ENCODE assay signal across 11 cellular contexts in the genomic region with DNA sequence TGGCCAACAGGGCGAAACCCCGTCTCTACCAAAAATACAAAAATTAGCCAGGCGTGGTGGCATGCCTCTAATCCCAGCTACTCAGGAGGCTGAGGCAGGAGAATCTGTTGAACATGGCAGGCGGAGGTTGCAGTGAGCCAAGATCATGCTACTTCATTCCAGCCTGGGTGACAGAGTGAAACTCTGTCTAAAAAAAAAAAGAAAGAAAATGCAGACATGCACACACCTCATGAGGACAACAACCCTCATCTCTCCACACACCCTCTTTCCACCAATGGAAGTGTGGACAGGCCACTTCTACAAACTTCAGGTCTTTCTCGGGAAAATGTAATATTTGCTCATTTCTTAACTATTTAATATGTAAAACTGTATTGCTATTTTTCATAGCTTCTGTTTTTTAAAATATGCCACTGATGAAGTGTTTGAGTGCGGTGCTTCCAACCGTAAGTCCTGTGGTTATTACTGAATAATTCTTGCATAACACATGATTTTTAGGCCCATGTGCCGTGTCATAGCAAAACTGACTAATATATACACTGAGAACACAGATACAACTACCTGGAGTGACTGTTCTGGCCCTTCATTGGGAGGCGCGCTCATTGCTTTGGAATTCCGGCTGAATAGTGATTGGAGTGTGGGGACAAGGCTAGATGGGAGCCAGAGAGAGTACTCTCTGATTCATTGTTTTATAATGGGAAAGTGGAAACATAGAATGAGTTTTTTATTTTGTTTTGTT. TPM values are rescaled to one million over a fixed set of nuclear protein-coding genes. Genes with fewer than 3 reads are reported as not detected.
DNase-seq lines count a peak whose midpoint lies in the region; ATAC-seq and TF ChIP-seq lines count a peak whose summit lies in the region.
"Had no signal": no experiment of that assay in that cellular context is flagged by ENCODE, and none has a peak within 500 bp of the region (broad histone marks: within the 10 kb centered on the region; RNA-seq: fewer than 3 reads in every experiment).

No MANE protein-coding gene starts in this region.

- H3K9me3 ChIP-seq in DOHH2 (ENCODE audit: control insufficient read depth, insufficient read depth, low read length), result no peaks in the 10 kb centered on the region
- H3K9me3 ChIP-seq in left ventricle myocardium inferior (replicated peaks), result no peaks in the 10 kb centered on the region

- H3K27me3 Mint-ChIP-seq in immature natural killer cell (ENCODE audit: low read depth in 3 of 3), result peaks cover 3 to 16% (median 3%) of the 10 kb centered on the region in 3 donors

- DNase-seq in epithelial cell of proximal tubule (ENCODE audit: low read depth) (peak; percentile 35), left ventricle myocardium inferior (no peak), immature natural killer cell (no peak), COLO829 (ENCODE audit: low spot score) (no peak), NK-92 (lab: John Stamatoyannopoulos, UW; ENCODE audit: unreplicated experiment) (no peak)
- DNase-seq: GDM1 had no signal

- no peaks in the 10 kb centered on the region for H3K9me3 Mint-ChIP-seq in immature natural killer cell

- no peak overlapping the region for H3K27ac Mint-ChIP-seq in immature natural killer cell

- no peaks in the 10 kb centered on the region for H3K79me2 ChIP-seq in DOHH2 (ENCODE audit: control insufficient read depth, low read length)

- H3K27ac ChIP-seq in DOHH2 (ENCODE audit: low read depth, low read length) (peak overlapping the region; percentile 87), left ventricle myocardium inferior (replicated peaks) (no peak overlapping the region)
- H3K27ac ChIP-seq: SK-N-MC had no signal

- no peaks in the 10 kb centered on the region for H3K36me3 Mint-ChIP-seq in immature natural killer cell

- H3K36me3 ChIP-seq in DOHH2 (ENCODE audit: control insufficient read depth, low read length) (no peaks in the 10 kb centered on the region), left ventricle myocardium inferior (no peaks in the 10 kb centered on the region)

- no peaks in the 10 kb centered on the region for H3K4me1 Mint-ChIP-seq in immature natural killer cell

- no peaks in the 10 kb centered on the region for H3K27me3 ChIP-seq in DOHH2 (ENCODE audit: control insufficient read depth, low read length)
- H3K27me3 ChIP-seq in left ventricle myocardium inferior (ENCODE audit: low read depth), result no peaks in the 10 kb centered on the region

- peaks cover 84% of the 10 kb centered on the region for H3K4me1 ChIP-seq in DOHH2 (ENCODE audit: control insufficient read depth, low read length)
- H3K4me1 ChIP-seq in left ventricle myocardium inferior, result no peaks in the 10 kb centered on the region

- peaks cover 21% of the 10 kb centered on the region for H3F3A ChIP-seq in DOHH2 (ENCODE audit: control insufficient read depth, insufficient read depth)

- no peaks in the 10 kb centered on the region for H3K9me2 ChIP-seq in DOHH2 (replicated peaks; ENCODE audit: control insufficient read depth, low read length)

- TF ChIP-seq CTCF in DOHH2 (IDR thresholded peaks at IDR 0.05; ENCODE audit: low read depth, low read length, poor library complexity, severe bottlenecking) (no peak), epithelial cell of proximal tubule (conservative IDR thresholded peaks at IDR 0.05; ENCODE audit: low read depth, low read length) (no peak), left ventricle myocardium inferior (IDR thresholded peaks at IDR 0.05; ENCODE audit: borderline replicate concordance) (no peak)

- no peaks in the 10 kb centered on the region for H4K20me1 ChIP-seq in DOHH2 (ENCODE audit: control insufficient read depth, insufficient read depth, low read depth, low read length)

- ATAC-seq in GM21390 (IDR thresholded peaks at IDR 0.05; ENCODE audit: unreplicated experiment) (peak; percentile 96), HG03439 (IDR thresholded peaks at IDR 0.05; ENCODE audit: unreplicated experiment) (peak; percentile 92)

- H3K4me3 ChIP-seq in DOHH2 (ENCODE audit: low read length), result peak overlapping the region; percentile 64
- no peak overlapping the region for H3K4me3 ChIP-seq in epithelial cell of proximal tubule (ENCODE audit: low read depth, low read length)
- no peak overlapping the region for H3K4me3 ChIP-seq in left ventricle myocardium inferior
- H3K4me3 ChIP-seq: SK-N-MC had no signal

- intact Hi-C loops in left ventricle myocardium inferior (cut with micrococcal nuclease), result no loop called here

- no peak overlapping the region for H3K4me3 Mint-ChIP-seq in immature natural killer cell

- peak overlapping the region; percentile 97 for H3K4me2 ChIP-seq in DOHH2 (ENCODE audit: low read length)

RNA-seq across cellular contexts. Expression of gene LRRC31, which starts 23.1 kb away (rescaled TPM):
- total RNA-seq in epithelial cell of proximal tubule (0.14 TPM in 1 of 2 replicates, not detected in the other), left ventricle myocardium inferior (not detected)
- not detected for polyA plus RNA-seq in immature natural killer cell
- total RNA-seq: dermis microvascular lymphatic vessel endothelial cell had no signal

RNA-seq across cellular contexts. Expression of gene LRRC34, which starts 33.9 kb away (rescaled TPM):
- total RNA-seq in epithelial cell of proximal tubule (9.8 and 17.1 TPM in 2 replicates), left ventricle myocardium inferior (1.6 TPM)
- under 1 TPM in 2 of 3 donors, not detected in 1; 0.30 to 0.40 TPM for polyA plus RNA-seq in immature natural killer cell

RNA-seq across cellular contexts. Expression of gene LRRIQ4, which starts 34.0 kb away (rescaled TPM):
- total RNA-seq in epithelial cell of proximal tubule (0.07 TPM in 1 of 2 replicates, not detected in the other), left ventricle myocardium inferior (not detected)
- polyA plus RNA-seq in immature natural killer cell, result not detected
